ENCODE assay signal across 12 cellular contexts in genomic region chrX:2703991-2704369, GRCh38. TPM values are rescaled to one million over a fixed set of nuclear protein-coding genes. Genes with fewer than 3 reads are reported as not detected.
DNase-seq lines count a peak whose midpoint lies in the region; ATAC-seq and TF ChIP-seq lines count a peak whose summit lies in the region.
"Had no signal": no experiment of that assay in that cellular context is flagged by ENCODE, and none has a peak within 500 bp of the region (broad histone marks: within the 10 kb centered on the region; RNA-seq: fewer than 3 reads in every experiment).

No MANE protein-coding gene starts in this region.

- peaks cover 88% of the 10 kb centered on the region for H3K4me1 Mint-ChIP-seq in CD4-positive, alpha-beta T cell (ENCODE audit: low read depth)
- peaks cover 94% of the 10 kb centered on the region for H3K4me1 Mint-ChIP-seq in activated CD8-positive, alpha-beta T cell treated with anti-CD3 and anti-CD28 coated beads, Interleukin-2, amount 10 ng/mL, durations not matched to agents 7 days and 5 days (ENCODE audit: low read depth)

- H3K36me3 Mint-ChIP-seq in CD4-positive, alpha-beta T cell (ENCODE audit: low read depth), result peaks cover 47% of the 10 kb centered on the region
- peaks cover 65% of the 10 kb centered on the region for H3K36me3 Mint-ChIP-seq in activated CD8-positive, alpha-beta T cell treated with anti-CD3 and anti-CD28 coated beads, Interleukin-2, amount 10 ng/mL, durations not matched to agents 7 days and 5 days (ENCODE audit: low read depth)

- no peak overlapping the region for H3K27ac ChIP-seq in CD4-positive, alpha-beta T cell (ENCODE audit: low read depth, low read length)
- H3K27ac ChIP-seq: HL-60 had no signal

- peak overlapping the region; percentile 82 for H3K4me3 Mint-ChIP-seq in CD4-positive, alpha-beta T cell
- no peak overlapping the region for H3K4me3 Mint-ChIP-seq in activated CD8-positive, alpha-beta T cell treated with anti-CD3 and anti-CD28 coated beads, Interleukin-2, amount 10 ng/mL, durations not matched to agents 7 days and 5 days
- H3K4me3 Mint-ChIP-seq: neural crest cell had no signal

- H3K9me3 Mint-ChIP-seq in CD4-positive, alpha-beta T cell, result no peaks in the 10 kb centered on the region
- H3K9me3 Mint-ChIP-seq in activated CD8-positive, alpha-beta T cell treated with anti-CD3 and anti-CD28 coated beads, Interleukin-2, amount 10 ng/mL, durations not matched to agents 7 days and 5 days (ENCODE audit: insufficient read depth), result no peaks in the 10 kb centered on the region

- no peak for ATAC-seq in CD4-positive, alpha-beta T cell (ENCODE audit: poor library complexity)
- ATAC-seq in activated CD8-positive, alpha-beta T cell treated with anti-CD3 and anti-CD28 coated beads, Interleukin-2, amount 10 ng/mL, durations not matched to agents 7 days and 5 days, result no peak

- CTCF ChIA-PET in CD4-positive, alpha-beta T cell (lab: Charles Lee), result no interaction called here
- CTCF ChIA-PET in activated CD8-positive, alpha-beta T cell treated with anti-CD3 and anti-CD28 coated beads, Interleukin-2, amount 10 ng/mL, durations not matched to agents 7 days and 5 days (lab: Charles Lee), result no interaction called here

- peak overlapping the region; percentile 76 for H3K27ac Mint-ChIP-seq in CD4-positive, alpha-beta T cell
- H3K27ac Mint-ChIP-seq in activated CD8-positive, alpha-beta T cell treated with anti-CD3 and anti-CD28 coated beads, Interleukin-2, amount 10 ng/mL, durations not matched to agents 7 days and 5 days, result peak overlapping the region; percentile 68

- POLR2A ChIA-PET in CD4-positive, alpha-beta T cell (lab: Charles Lee), result no interaction called here
- POLR2A ChIA-PET in activated CD8-positive, alpha-beta T cell treated with anti-CD3 and anti-CD28 coated beads, Interleukin-2, amount 10 ng/mL, durations not matched to agents 7 days and 5 days (lab: Charles Lee), result no interaction called here

- H3K9me3 ChIP-seq in CD4-positive, alpha-beta T cell (ENCODE audit: control insufficient read depth, low read length), result no peaks in the 10 kb centered on the region

- no peaks in the 10 kb centered on the region for H3K27me3 ChIP-seq in CD4-positive, alpha-beta T cell (ENCODE audit: control insufficient read depth, insufficient read depth, low read length)

- H3K27me3 Mint-ChIP-seq in CD4-positive, alpha-beta T cell, result no peaks in the 10 kb centered on the region
- no peaks in the 10 kb centered on the region for H3K27me3 Mint-ChIP-seq in activated CD8-positive, alpha-beta T cell treated with anti-CD3 and anti-CD28 coated beads, Interleukin-2, amount 10 ng/mL, durations not matched to agents 7 days and 5 days (ENCODE audit: low read depth)

- no peak for DNase-seq in CD4-positive, alpha-beta T cell
- DNase-seq in activated CD8-positive, alpha-beta T cell treated with anti-CD3 and anti-CD28 coated beads, Interleukin-2, amount 10 ng/mL, durations not matched to agents 7 days and 5 days, result no peak
- DNase-seq in fibroblast of the aortic adventitia (ENCODE audit: low read depth) (peak; percentile 76), posterior vena cava (ENCODE audit: low spot score) (peak; percentile 78), retina (no peak), NCI-H526 treated with DMSO at 0.1 percent for 48 hours (lab: John Stamatoyannopoulos, UW) (no peak), DMS53 (lab: John Stamatoyannopoulos, UW) (no peak), NCI-H2171 treated with DMSO at 0.1 percent for 48 hours (lab: John Stamatoyannopoulos, UW) (no peak)
- DNase-seq: effector CD4-positive, alpha-beta T cell; NCI-H510A treated with DMSO at 0.1 percent for 48 hours had no signal

- no peak overlapping the region for H3K4me3 ChIP-seq in fibroblast of the aortic adventitia (ENCODE audit: low read depth, low read length)

- intact Hi-C loops in CD4-positive, alpha-beta T cell (cut with DNase I, micrococcal nuclease), result loop anchor here in 1 of 2 experiments (1.0 kb wide), 1 partner anchor 10 kb away; no protein-coding TSS in a partner anchor
- intact Hi-C loops in posterior vena cava (cut with DNase I), result no loop called here

- no peak for TF ChIP-seq CTCF in CD4-positive, alpha-beta T cell (IDR thresholded peaks at IDR 0.05)
- TF ChIP-seq CTCF in fibroblast of the aortic adventitia (IDR thresholded peaks at IDR 0.05; ENCODE audit: insufficient read depth, low read length), result peak; percentile 45

RNA-seq across cellular contexts. Expression of gene CD99, which starts 12.9 kb away (rescaled TPM):
- total RNA-seq in CD4-positive, alpha-beta T cell, result 100 to 1,000 TPM; 170 to 184 TPM
- total RNA-seq in activated CD8-positive, alpha-beta T cell treated with anti-CD3 and anti-CD28 coated beads, Interleukin-2, amount 10 ng/mL, durations not matched to agents 7 days and 5 days, result 100 to 1,000 TPM; 208 to 219 TPM
- total RNA-seq in fibroblast of the aortic adventitia (ENCODE audit: low replicate concordance) (355 and 675 TPM in 2 replicates), posterior vena cava (100 to 1,000 TPM; 298 to 369 TPM)

RNA-seq across cellular contexts. Expression of gene XG, which starts 47.9 kb away (rescaled TPM):
- not detected for total RNA-seq in CD4-positive, alpha-beta T cell
- not detected for total RNA-seq in activated CD8-positive, alpha-beta T cell treated with anti-CD3 and anti-CD28 coated beads, Interleukin-2, amount 10 ng/mL, durations not matched to agents 7 days and 5 days
- total RNA-seq in fibroblast of the aortic adventitia (ENCODE audit: low replicate concordance) (13.8 and 50.4 TPM in 2 replicates), posterior vena cava (1 to 10 TPM; 5.4 to 7.9 TPM)
- total RNA-seq: neural crest cell had no signal

Comparison
In these comparisons a context has a peak if more than half of its experiments do, and no peak if none do; other contexts are left out.
1. DNase-seq: peak in fibroblast of the aortic adventitia (single experiment) and posterior vena cava (single experiment); none in CD4-positive, alpha-beta T cell (0 of 10), activated CD8-positive, alpha-beta T cell treated with anti-CD3 and anti-CD28 coated beads, Interleukin-2, amount 10 ng/mL, durations not matched to agents 7 days and 5 days (single experiment), retina (single experiment), NCI-H526 treated with DMSO at 0.1 percent for 48 hours (single experiment), DMS53 (single experiment) and NCI-H2171 treated with DMSO at 0.1 percent for 48 hours (single experiment).
2. RNA of gene XG, which starts 47.9 kb away (total RNA-seq): 13.8 to 50.4 TPM in fibroblast of the aortic adventitia and 5.4 to 7.9 TPM in posterior vena cava; not detected in activated CD8-positive, alpha-beta T cell treated with anti-CD3 and anti-CD28 coated beads, Interleukin-2, amount 10 ng/mL, durations not matched to agents 7 days and 5 days and not detected in CD4-positive, alpha-beta T cell; every median in the first group is over 4 times any median in the second.